Comparison of ENCODE assay signal across 17 cellular contexts in the genomic region with DNA sequence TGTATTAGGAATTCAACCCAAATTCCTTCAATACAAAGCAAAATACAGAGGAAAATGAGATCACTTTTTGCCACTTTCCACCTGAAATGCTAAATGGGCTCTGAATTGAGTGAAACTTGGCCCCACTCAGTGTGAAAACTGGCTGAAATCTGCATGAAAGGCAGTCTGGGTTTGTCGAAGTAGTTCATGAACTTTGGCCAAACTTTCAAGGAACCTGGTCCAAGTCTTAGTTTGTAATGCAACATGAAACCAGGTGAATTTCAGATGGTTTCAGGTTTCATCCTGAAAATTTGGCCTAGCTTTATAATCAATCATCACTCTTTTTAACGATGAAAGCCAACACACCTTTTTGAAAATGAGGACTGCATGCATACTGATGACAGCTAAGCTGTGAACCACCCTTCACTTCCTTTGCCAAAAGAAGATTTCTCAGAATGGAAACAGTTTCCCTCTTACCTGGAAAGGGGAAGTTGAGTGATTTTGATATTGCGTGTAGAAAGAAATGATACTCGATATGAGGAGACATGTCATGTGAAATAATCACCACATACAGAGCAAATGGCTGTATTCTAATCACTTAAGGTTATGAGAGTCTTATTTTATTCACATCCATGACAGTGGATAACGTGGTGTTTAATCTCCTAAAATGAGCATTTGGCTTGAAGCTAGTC.
A peak's percentile ranks its signal among the peaks of the same experiment; 100 is the strongest.
DNase-seq lines count a peak whose midpoint lies in the region; ATAC-seq and TF ChIP-seq lines count a peak whose summit lies in the region.
"Had no signal": no experiment of that assay in that cellular context is flagged by ENCODE, and none has a peak within 500 bp of the region (broad histone marks: within the 10 kb centered on the region; RNA-seq: fewer than 3 reads in every experiment).

No MANE protein-coding gene starts in this region.

- intact Hi-C loops in dendritic cell treated with granulocyte-macrophage colony-stimulating factor and Interleukin-4, amounts not matched to agents 40 ng/mL and 50 ng/mL, for 4 days (cut with micrococcal nuclease), result no loop called here
- intact Hi-C loops in esophagus squamous epithelium (cut with DNase I), result no loop called here

- H3K4me1 Mint-ChIP-seq in dendritic cell treated with granulocyte-macrophage colony-stimulating factor and Interleukin-4, amounts not matched to agents 40 ng/mL and 50 ng/mL, for 4 days (ENCODE audit: low read depth), result peaks cover 5% of the 10 kb centered on the region
- H3K4me1 Mint-ChIP-seq: memory B cell had no signal

- DNase-seq in activated CD4-positive, CD25-positive, alpha-beta regulatory T cell (lab: John Stamatoyannopoulos, UW), result no peak
- no peak for DNase-seq in esophagus squamous epithelium (lab: John Stamatoyannopoulos, UW)
- no peak for DNase-seq in smooth muscle cell (lab: John Stamatoyannopoulos, UW; ENCODE audit: unreplicated experiment)
- DNase-seq: 8988T; effector CD8-positive, alpha-beta T cell; foreskin fibroblast; H7; NCI-H1105 treated with DMSO at 0.1 percent for 48 hours; NCI-H510A; spleen; thyroid gland had no signal

- TF ChIP-seq CTCF in OCI-LY3 (IDR thresholded peaks at IDR 0.05; ENCODE audit: low read depth, low read length), result no peak
- TF ChIP-seq CTCF in esophagus squamous epithelium (IDR thresholded peaks at IDR 0.05), result no peak
- TF ChIP-seq CTCF in smooth muscle cell (IDR thresholded peaks at IDR 0.05; ENCODE audit: borderline replicate concordance, insufficient read depth, poor library complexity, severe bottlenecking), result no peak

- no peak overlapping the region for H3K4me3 Mint-ChIP-seq in dendritic cell treated with granulocyte-macrophage colony-stimulating factor and Interleukin-4, amounts not matched to agents 40 ng/mL and 50 ng/mL, for 4 days
- H3K4me3 Mint-ChIP-seq: memory B cell had no signal

- no peaks in the 10 kb centered on the region for H3K27me3 ChIP-seq in OCI-LY3 (ENCODE audit: low read depth, low read length)
- H3K27me3 ChIP-seq in esophagus squamous epithelium, result no peaks in the 10 kb centered on the region
- no peaks in the 10 kb centered on the region for H3K27me3 ChIP-seq in smooth muscle cell (ENCODE audit: low read depth)
- H3K27me3 ChIP-seq: spleen, thyroid gland had no signal

- H3K9me3 Mint-ChIP-seq in dendritic cell treated with granulocyte-macrophage colony-stimulating factor and Interleukin-4, amounts not matched to agents 40 ng/mL and 50 ng/mL, for 4 days, result peaks cover 8% of the 10 kb centered on the region

- H3K9me3 ChIP-seq in OCI-LY3 (ENCODE audit: insufficient read depth, low read length) (0 out of 2 replicates have a peak, but pooled peaks cover 3% of the 10 kb centered on the region), esophagus squamous epithelium (no peaks in the 10 kb centered on the region), smooth muscle cell (replicated peaks; ENCODE audit: low read depth) (no peaks in the 10 kb centered on the region)
- H3K9me3 ChIP-seq: spleen, thyroid gland had no signal

- H3K27me3 Mint-ChIP-seq in dendritic cell treated with granulocyte-macrophage colony-stimulating factor and Interleukin-4, amounts not matched to agents 40 ng/mL and 50 ng/mL, for 4 days, result no peaks in the 10 kb centered on the region

- H3K4me1 ChIP-seq in OCI-LY3 (ENCODE audit: low read length) (peaks cover 26% of the 10 kb centered on the region), esophagus squamous epithelium (no peaks in the 10 kb centered on the region), smooth muscle cell (ENCODE audit: low read depth) (no peaks in the 10 kb centered on the region)
- H3K4me1 ChIP-seq: spleen, thyroid gland had no signal

- H4K20me1 ChIP-seq in OCI-LY3 (ENCODE audit: insufficient read depth, low read length) (no peaks in the 10 kb centered on the region), smooth muscle cell (ENCODE audit: low read depth) (no peaks in the 10 kb centered on the region)

- WGBS in esophagus squamous epithelium, 2 donors, result 24 to 35% methylated on average over 5 of the region's 5 CpGs
- WGBS in smooth muscle cell (ENCODE audit: low lambda C conversion rate), result 97% methylated on average over 5 of the region's 5 CpGs

- H3K36me3 ChIP-seq in OCI-LY3 (replicated peaks; ENCODE audit: low read depth, low read length) (no peaks in the 10 kb centered on the region), esophagus squamous epithelium (no peaks in the 10 kb centered on the region), smooth muscle cell (ENCODE audit: low read depth) (no peaks in the 10 kb centered on the region)
- H3K36me3 ChIP-seq: spleen, thyroid gland had no signal

- H3K4me2 ChIP-seq in OCI-LY3 (ENCODE audit: low read length) (peak overlapping the region; percentile 56), smooth muscle cell (no peak overlapping the region)

- H3K36me3 Mint-ChIP-seq in dendritic cell treated with granulocyte-macrophage colony-stimulating factor and Interleukin-4, amounts not matched to agents 40 ng/mL and 50 ng/mL, for 4 days (ENCODE audit: low read depth), result no peaks in the 10 kb centered on the region
- H3K36me3 Mint-ChIP-seq: memory B cell had no signal

- peak; percentile 91 to 94 for ATAC-seq in activated CD4-positive, CD25-positive, alpha-beta regulatory T cell treated with anti-CD3 and anti-CD28 coated beads, Interleukin-2, amount 50 U/mL, for 24 hours
- peak; percentile 58 for ATAC-seq in GM21423 (IDR thresholded peaks at IDR 0.05; ENCODE audit: unreplicated experiment)
- ATAC-seq in GM21723 (IDR thresholded peaks at IDR 0.05; ENCODE audit: unreplicated experiment), result no peak

- H3K4me3 ChIP-seq in OCI-LY3 (ENCODE audit: low read length) (peak overlapping the region; percentile 46), esophagus squamous epithelium (no peak overlapping the region), smooth muscle cell (no peak overlapping the region)
- H3K4me3 ChIP-seq: spleen, thyroid gland had no signal

- H3F3A ChIP-seq in smooth muscle cell (ENCODE audit: low read depth), result no peaks in the 10 kb centered on the region

- peak overlapping the region; percentile 54 for H3K27ac Mint-ChIP-seq in dendritic cell treated with granulocyte-macrophage colony-stimulating factor and Interleukin-4, amounts not matched to agents 40 ng/mL and 50 ng/mL, for 4 days
- H3K27ac Mint-ChIP-seq: memory B cell had no signal

- no peaks in the 10 kb centered on the region for H3K79me2 ChIP-seq in OCI-LY3 (ENCODE audit: low read length)
- H3K79me2 ChIP-seq in smooth muscle cell (ENCODE audit: low read depth), result no peaks in the 10 kb centered on the region

- H2AFZ ChIP-seq in OCI-LY3 (ENCODE audit: low read depth, low read length), result peak overlapping the region; percentile 71
- no peak overlapping the region for H2AFZ ChIP-seq in smooth muscle cell (ENCODE audit: low read depth)

- H3K27ac ChIP-seq in OCI-LY3 (ENCODE audit: low read length), result peak overlapping the region; percentile 81
- no peak overlapping the region for H3K27ac ChIP-seq in esophagus squamous epithelium
- H3K27ac ChIP-seq in smooth muscle cell (ENCODE audit: low read depth), result no peak overlapping the region
- H3K27ac ChIP-seq: spleen, thyroid gland had no signal

- H3K9ac ChIP-seq in OCI-LY3 (ENCODE audit: low read length), result peak overlapping the region; percentile 43; the same call in 1 of the 2 replicates
- no peak overlapping the region for H3K9ac ChIP-seq in smooth muscle cell (ENCODE audit: low read depth)

- TF ChIP-seq POLR2A in esophagus squamous epithelium (IDR thresholded peaks at IDR 0.05), result no peak
